In genomic region chr11:85810871-85811611, GRCh38 we compare ENCODE assay signal across 8 cellular contexts. TPM values are rescaled to one million over a fixed set of nuclear protein-coding genes. Genes with fewer than 3 reads are reported as not detected.
DNase-seq lines count a peak whose midpoint lies in the region; TF ChIP-seq lines count a peak whose summit lies in the region.

SYTL2 (minus strand) TSS chr11:85811141; CDS start chr11:85757725, 53,416 bp downstream.

- peaks cover 5% of the 10 kb centered on the region for H3K36me3 Mint-ChIP-seq in activated naive CD4-positive, alpha-beta T cell treated with anti-CD3 and anti-CD28 coated beads, Interleukin-2, amount 10 ng/mL, durations not matched to agents 7 days and 5 days
- no peaks in the 10 kb centered on the region for H3K36me3 Mint-ChIP-seq in glutamatergic neuron (ENCODE audit: unreplicated experiment)

- CTCF ChIA-PET in activated naive CD4-positive, alpha-beta T cell treated with anti-CD3 and anti-CD28 coated beads, Interleukin-2, amount 10 ng/mL, durations not matched to agents 7 days and 5 days (lab: Charles Lee): interaction anchor here (0.7 to 3.1 kb wide), 5 partner anchors 15 to 116 kb away, joined by 3 to 26 read pairs (median 4); partner anchors contain the start of gene CCDC83

- H3K4me1 Mint-ChIP-seq in activated naive CD4-positive, alpha-beta T cell treated with anti-CD3 and anti-CD28 coated beads, Interleukin-2, amount 10 ng/mL, durations not matched to agents 7 days and 5 days: peaks cover 55% of the 10 kb centered on the region
- peaks cover 2% of the 10 kb centered on the region for H3K4me1 Mint-ChIP-seq in glutamatergic neuron (ENCODE audit: low read depth, unreplicated experiment)

- TF ChIP-seq CTCF in GM20000 (IDR thresholded peaks at IDR 0.05; ENCODE audit: extremely low read depth, missing control alignments): no peak
- TF ChIP-seq CTCF in glutamatergic neuron (IDR thresholded peaks at IDR 0.05; ENCODE audit: partially characterized antibody, unreplicated experiment): no peak

- DNase-seq in Caki2 (ENCODE audit: low read depth): peak; percentile 39
- DNase-seq in GM20000 (ENCODE audit: low spot score): peak; percentile 79
- peak; percentile 74 for DNase-seq in HT-29 (ENCODE audit: low spot score)
- peak; percentile 53 for DNase-seq in SK-MEL-5 (ENCODE audit: low read depth, low spot score)
- peak; percentile 84 for DNase-seq in activated naive CD4-positive, alpha-beta T cell treated with anti-CD3 and anti-CD28 coated beads, Interleukin-2, amount 10 ng/mL, durations not matched to agents 7 days and 5 days
- DNase-seq in glutamatergic neuron: peak; percentile 69
- DNase-seq in occipital lobe (lab: John Stamatoyannopoulos, UW): peak; percentile 59
- peak; percentile 76 for DNase-seq in superior temporal gyrus (ENCODE audit: extremely low spot score)

- in situ Hi-C loops in Caki2 (cut with HindIII; ENCODE audit: low pct_unique_long_range_greater_than_20kb, low sequenced_read_pairs): no loop called here
- in situ Hi-C loops in SK-MEL-5 (cut with HindIII; ENCODE audit: low pct_unique_long_range_greater_than_20kb, low sequenced_read_pairs): no loop called here

- peak within 1 kb of the TSS; percentile 84 for H3K27ac Mint-ChIP-seq in activated naive CD4-positive, alpha-beta T cell treated with anti-CD3 and anti-CD28 coated beads, Interleukin-2, amount 10 ng/mL, durations not matched to agents 7 days and 5 days
- no peak within 1 kb of the TSS for H3K27ac Mint-ChIP-seq in glutamatergic neuron (ENCODE audit: unreplicated experiment)

- H3K27me3 Mint-ChIP-seq in activated naive CD4-positive, alpha-beta T cell treated with anti-CD3 and anti-CD28 coated beads, Interleukin-2, amount 10 ng/mL, durations not matched to agents 7 days and 5 days: peaks cover 25% of the 10 kb centered on the region
- H3K27me3 Mint-ChIP-seq in glutamatergic neuron (ENCODE audit: unreplicated experiment): peaks cover 11% of the 10 kb centered on the region

- peak within 1 kb of the TSS; percentile 90 for H3K4me3 Mint-ChIP-seq in activated naive CD4-positive, alpha-beta T cell treated with anti-CD3 and anti-CD28 coated beads, Interleukin-2, amount 10 ng/mL, durations not matched to agents 7 days and 5 days
- H3K4me3 Mint-ChIP-seq in glutamatergic neuron (ENCODE audit: unreplicated experiment): peak within 1 kb of the TSS; percentile 89

- H3K9me3 Mint-ChIP-seq in activated naive CD4-positive, alpha-beta T cell treated with anti-CD3 and anti-CD28 coated beads, Interleukin-2, amount 10 ng/mL, durations not matched to agents 7 days and 5 days: no peaks in the 10 kb centered on the region
- H3K9me3 Mint-ChIP-seq in glutamatergic neuron (ENCODE audit: unreplicated experiment): no peaks in the 10 kb centered on the region

RNA-seq across cellular contexts. Expression of gene SYTL2, which starts in this region (rescaled TPM):
- 12.9 and 18.6 TPM in 2 replicates for total RNA-seq in Caki2 (2014; rRNA removed; shearing (Covaris generic); ENCODE audit: low replicate concordance)
- total RNA-seq in HT-29 (2014; rRNA removed; shearing (Covaris generic)): 16.6 and 18.7 TPM in 2 replicates
- 43.7 and 47.5 TPM in 2 replicates for total RNA-seq in SK-MEL-5 (2014; rRNA removed; shearing (Covaris generic))
- 27.0 and 28.9 TPM in 2 replicates for polyA plus RNA-seq in SK-MEL-5 (2015; cell fraction: cytosol; rRNA removed)
- polyA plus RNA-seq in SK-MEL-5 (2015; cell fraction: nucleus; rRNA removed): 158 and 165 TPM in 2 replicates
- total RNA-seq in glutamatergic neuron (ENCODE audit: unreplicated experiment) (4.0 TPM), occipital lobe (7.0 TPM)

Comparison
In these comparisons a context has a peak if more than half of its experiments do, and no peak if none do; other contexts are left out.
1. Peak in every context shown above with its lines: DNase-seq.